In the genomic region with DNA sequence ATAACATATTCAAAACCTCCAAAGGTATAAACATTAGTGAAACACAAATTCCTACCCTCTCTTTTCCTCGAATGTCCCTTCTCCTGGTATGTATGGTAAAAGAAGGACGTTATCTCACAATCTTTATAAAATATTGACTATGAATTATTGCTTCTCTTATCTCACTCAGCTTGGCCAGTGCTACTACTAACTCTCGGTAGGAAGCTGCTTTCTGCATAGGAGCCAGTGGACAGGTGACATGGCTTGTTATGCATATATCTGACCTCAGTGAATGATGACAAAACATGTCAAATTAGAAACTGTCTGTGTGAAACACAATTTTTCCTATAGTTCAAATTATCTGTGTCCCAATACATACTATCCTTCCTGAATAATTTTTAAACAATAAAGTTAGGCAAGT, we compare ENCODE assay signal across 32 cellular contexts. TPM values are rescaled to one million over a fixed set of nuclear protein-coding genes. Genes with fewer than 3 reads are reported as not detected.
"Had no signal": no experiment of that assay in that cellular context is flagged by ENCODE, and none has a peak within 500 bp of the region (broad histone marks: within the 10 kb centered on the region; RNA-seq: fewer than 3 reads in every experiment).

No MANE protein-coding gene starts in this region.

- H3K27me3 ChIP-seq: adrenal gland, breast epithelium, cardiac muscle cell, colonic mucosa, esophagus squamous epithelium, gastroesophageal sphincter had no signal

- H3K4me1 ChIP-seq: breast epithelium, colonic mucosa, esophagus squamous epithelium, gastroesophageal sphincter had no signal

- H3K36me3 ChIP-seq: adrenal gland, breast epithelium, cardiac muscle cell, colonic mucosa, esophagus squamous epithelium, gastroesophageal sphincter, WERI-Rb-1 had no signal

- H3K9me3 ChIP-seq: adrenal gland, breast epithelium, colonic mucosa, esophagus squamous epithelium, gastroesophageal sphincter had no signal

- H3K27ac ChIP-seq: adrenal gland, breast epithelium, cardiac muscle cell, colonic mucosa, epithelial cell of prostate, esophagus squamous epithelium, gastroesophageal sphincter, WERI-Rb-1 had no signal

- H3K4me3 ChIP-seq: adrenal gland, breast epithelium, cardiac muscle cell, colonic mucosa, esophagus squamous epithelium, gastroesophageal sphincter had no signal

- DNase-seq: activated B cell treated with CpG ODN at 0.5 μM for 24 hours; activated CD4-positive, alpha-beta T cell treated with anti-CD3 and anti-CD28 coated beads for 48 hours; activated CD4-positive, alpha-beta T cell treated with anti-CD3 and anti-CD28 coated beads, Interleukin-2, amount 50 U/mL, for 1 hour; activated CD4-positive, alpha-beta T cell treated with anti-CD3 and anti-CD28 coated beads, Interleukin-2, amount 50 U/mL, for 48 hours; activated CD8-positive, alpha-beta memory T cell treated with anti-CD3 and anti-CD28 coated beads for 24 hours; activated CD8-positive, alpha-beta T cell treated with anti-CD3 and anti-CD28 coated beads for 36 hours; activated effector memory CD4-positive, alpha-beta T cell treated with anti-CD3 and anti-CD28 coated beads, Interleukin-2, amount 50 U/mL, for 16 hours; activated naive CD4-positive, alpha-beta T cell treated with anti-CD3 and anti-CD28 coated beads for 36 hours; activated naive CD8-positive, alpha-beta T cell treated with anti-CD3 and anti-CD28 coated beads for 36 hours; activated naive CD8-positive, alpha-beta T cell treated with anti-CD3 and anti-CD28 coated beads, Interleukin-2, amount 50 U/mL, for 24 hours; activated T-cell treated with anti-CD3 and anti-CD28 coated beads, Interleukin-2, amount 50 U/mL, for 4 hours; adrenal gland; amygdala; aorta; central memory CD4-positive, alpha-beta T cell; cerebellar nuclear complex; colonic mucosa; effector CD8-positive, alpha-beta T cell; esophagus squamous epithelium; foreskin melanocyte; T-helper 1 cell; T-helper 17 cell; T1000; WERI-Rb-1 had no signal

- ATAC-seq: activated CD4-positive, CD25-positive, alpha-beta regulatory T cell treated with anti-CD3 and anti-CD28 coated beads, Interleukin-2, amount 50 U/mL, for 24 hours; activated CD8-positive, alpha-beta T cell treated with anti-CD3 and anti-CD28 coated beads for 36 hours; activated naive CD8-positive, alpha-beta T cell treated with anti-CD3 and anti-CD28 coated beads, Interleukin-2, amount 50 U/mL, for 24 hours; activated T-cell treated with anti-CD3 and anti-CD28 coated beads, Interleukin-2, amount 50 U/mL, for 4 hours; activated T-helper 17 cell treated with anti-CD3 and anti-CD28 coated beads, Interleukin-2, amount 50 U/mL, for 72 hours; gastroesophageal sphincter; T-helper 17 cell had no signal

- FAIRE-seq: endometrium, endothelial cell of umbilical vein had no signal

RNA-seq across cellular contexts. Expression of gene FLRT2, which starts 48.5 kb away (rescaled TPM):
- total RNA-seq: activated B cell treated with CpG ODN at 0.5 μM for 24 hours; activated CD8-positive, alpha-beta T cell treated with anti-CD3 and anti-CD28 coated beads for 36 hours; activated naive CD4-positive, alpha-beta T cell treated with anti-CD3 and anti-CD28 coated beads for 36 hours; activated naive CD8-positive, alpha-beta T cell treated with anti-CD3 and anti-CD28 coated beads for 36 hours; activated T-helper 17 cell treated with anti-CD3 and anti-CD28 coated beads, Interleukin-2, amount 50 U/mL, for 72 hours; T-helper 17 cell had no signal
